Comparison of ENCODE assay signal across 28 cellular contexts in the genomic region with DNA sequence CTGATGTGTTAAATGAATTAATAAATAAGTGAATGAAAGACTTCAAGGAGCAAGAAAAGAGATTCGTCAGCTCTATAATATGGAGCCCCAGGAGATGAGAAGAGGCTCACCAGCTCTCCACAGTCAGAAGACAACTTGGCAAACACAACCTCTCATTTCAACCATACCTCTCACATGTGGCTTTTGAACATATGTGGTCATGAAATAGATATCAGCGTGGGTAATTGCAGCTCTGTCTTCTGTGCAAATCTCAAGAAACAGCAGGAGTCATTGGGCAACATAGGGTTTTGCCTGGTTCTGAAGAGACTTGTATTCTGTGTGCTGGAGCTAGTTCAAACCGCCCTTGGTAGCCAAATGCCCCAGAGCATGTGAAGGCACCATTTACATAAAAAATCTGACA. TPM values are rescaled to one million over a fixed set of nuclear protein-coding genes. Genes with fewer than 3 reads are reported as not detected.
"Had no signal": no experiment of that assay in that cellular context is flagged by ENCODE, and none has a peak within 500 bp of the region (broad histone marks: within the 10 kb centered on the region; RNA-seq: fewer than 3 reads in every experiment).

No MANE protein-coding gene starts in this region.

- H3K9me3 ChIP-seq: heart right ventricle, lower lobe of right lung, mucosa of descending colon, thyroid gland, upper lobe of right lung had no signal

- H3K27ac Mint-ChIP-seq: activated CD4-positive, alpha-beta T cell treated with anti-CD3 and anti-CD28 coated beads, Interleukin-2, amount 10 ng/mL, durations not matched to agents 7 days and 5 days; activated CD8-positive, alpha-beta T cell treated with anti-CD3 and anti-CD28 coated beads for 36 hours; activated naive CD4-positive, alpha-beta T cell treated with anti-CD3 and anti-CD28 coated beads, Interleukin-2, amount 10 ng/mL, durations not matched to agents 7 days and 5 days; activated naive CD8-positive, alpha-beta T cell treated with anti-CD3 and anti-CD28 coated beads, Interleukin-2, amount 50 U/mL, for 24 hours; neural progenitor cell; progenitor cell of endocrine pancreas; stimulated activated naive CD8-positive, alpha-beta T cell treated with anti-CD3 and anti-CD28 coated beads, Interleukin-15, Interleukin-2, amounts not matched to agents 100 ng/mL and 50 ng/mL, for 24 hours; T-helper 2 cell treated with Interferon-gamma antibody and Interleukin-4, amounts not matched to agents 5 μg/mL and 100 μg/mL, for 36 hours had no signal

- H3K36me3 Mint-ChIP-seq: activated naive CD4-positive, alpha-beta T cell treated with anti-CD3 and anti-CD28 coated beads, Interleukin-2, amount 10 ng/mL, durations not matched to agents 7 days and 5 days; naive B cell; neural progenitor cell; T-cell had no signal

- H3K4me3 Mint-ChIP-seq: activated CD4-positive, alpha-beta T cell treated with anti-CD3 and anti-CD28 coated beads, Interleukin-2, amount 10 ng/mL, durations not matched to agents 7 days and 5 days; activated CD8-positive, alpha-beta T cell treated with anti-CD3 and anti-CD28 coated beads for 36 hours; activated naive CD4-positive, alpha-beta T cell treated with anti-CD3 and anti-CD28 coated beads, Interleukin-2, amount 10 ng/mL, durations not matched to agents 7 days and 5 days; activated naive CD8-positive, alpha-beta T cell treated with anti-CD3 and anti-CD28 coated beads, Interleukin-2, amount 50 U/mL, for 24 hours; activated T-cell treated with anti-CD3 and anti-CD28 coated beads, Interleukin-2, amount 50 U/mL, for 4 hours; neural progenitor cell; stimulated activated naive CD8-positive, alpha-beta T cell treated with anti-CD3 and anti-CD28 coated beads, Interleukin-15, Interleukin-2, amounts not matched to agents 100 ng/mL and 50 ng/mL, for 24 hours; T-cell; T-helper 2 cell treated with Interferon-gamma antibody and Interleukin-4, amounts not matched to agents 5 μg/mL and 100 μg/mL, for 36 hours had no signal

- H3K4me2 ChIP-seq: neural progenitor cell had no signal

- H3K4me3 ChIP-seq: cardiac muscle cell, heart right ventricle, lower lobe of right lung, mucosa of descending colon, neural progenitor cell, thyroid gland, upper lobe of right lung had no signal

- H3K4me1 ChIP-seq: lower lobe of right lung, neural progenitor cell, thyroid gland had no signal

- H3K27ac ChIP-seq: cardiac muscle cell, epithelial cell of prostate, lower lobe of right lung, neural progenitor cell, thyroid gland, upper lobe of right lung, WERI-Rb-1 had no signal

- ATAC-seq: activated CD8-positive, alpha-beta T cell treated with anti-CD3 and anti-CD28 coated beads for 36 hours; activated naive CD8-positive, alpha-beta T cell treated with anti-CD3 and anti-CD28 coated beads, Interleukin-2, amount 50 U/mL, for 24 hours; activated T-cell treated with anti-CD3 and anti-CD28 coated beads, Interleukin-2, amount 50 U/mL, for 4 hours; lower lobe of right lung; T-cell had no signal

- H3K4me1 Mint-ChIP-seq: neural progenitor cell had no signal

- H3K27me3 Mint-ChIP-seq: activated CD8-positive, alpha-beta T cell treated with anti-CD3 and anti-CD28 coated beads for 36 hours; naive B cell; T-cell had no signal

- H3K9me3 Mint-ChIP-seq: activated CD4-positive, alpha-beta T cell treated with anti-CD3 and anti-CD28 coated beads, Interleukin-2, amount 10 ng/mL, durations not matched to agents 7 days and 5 days; activated CD8-positive, alpha-beta T cell treated with anti-CD3 and anti-CD28 coated beads for 36 hours; activated naive CD4-positive, alpha-beta T cell treated with anti-CD3 and anti-CD28 coated beads, Interleukin-2, amount 10 ng/mL, durations not matched to agents 7 days and 5 days; activated naive CD8-positive, alpha-beta T cell treated with anti-CD3 and anti-CD28 coated beads, Interleukin-2, amount 50 U/mL, for 24 hours; activated T-cell treated with anti-CD3 and anti-CD28 coated beads, Interleukin-2, amount 50 U/mL, for 4 hours; naive B cell; neural progenitor cell; stimulated activated naive CD8-positive, alpha-beta T cell treated with anti-CD3 and anti-CD28 coated beads, Interleukin-15, Interleukin-2, amounts not matched to agents 100 ng/mL and 50 ng/mL, for 24 hours; T-cell; T-helper 2 cell treated with Interferon-gamma antibody and Interleukin-4, amounts not matched to agents 5 μg/mL and 100 μg/mL, for 36 hours had no signal

- H3K27me3 ChIP-seq: cardiac muscle cell, heart right ventricle, neural progenitor cell, thyroid gland, upper lobe of right lung had no signal

- H3K36me3 ChIP-seq: cardiac muscle cell, heart right ventricle, lower lobe of right lung, neural progenitor cell, thyroid gland, upper lobe of right lung, WERI-Rb-1 had no signal

- DNase-seq: activated CD4-positive, alpha-beta T cell treated with anti-CD3 and anti-CD28 coated beads, Interleukin-2, amount 10 ng/mL, durations not matched to agents 7 days and 5 days; activated CD4-positive, CD25-positive, alpha-beta regulatory T cell treated with anti-CD3 and anti-CD28 coated beads, Interleukin-2, amount 50 U/mL, for 72 hours; activated CD8-positive, alpha-beta T cell treated with anti-CD3 and anti-CD28 coated beads for 36 hours; activated naive CD4-positive, alpha-beta T cell treated with anti-CD3 and anti-CD28 coated beads, Interleukin-2, amount 10 ng/mL, durations not matched to agents 7 days and 5 days; activated naive CD8-positive, alpha-beta T cell treated with anti-CD3 and anti-CD28 coated beads, Interleukin-2, amount 50 U/mL, for 24 hours; activated T-cell treated with anti-CD3 and anti-CD28 coated beads, Interleukin-2, amount 50 U/mL, for 4 hours; heart right ventricle; kidney; lower lobe of right lung; mesendoderm; mucosa of descending colon; naive B cell; retina; stimulated activated CD4-positive, alpha-beta T cell treated with anti-CD3 and anti-CD28 coated beads, Interleukin-4, amount 100 ng/mL, for 1 hour; substantia nigra; T-cell; thyroid gland; upper lobe of right lung; WERI-Rb-1 had no signal

- H3K9ac ChIP-seq: neural progenitor cell had no signal

RNA-seq across cellular contexts. Expression of gene CX3CR1, which starts 8.5 kb away (rescaled TPM):
- total RNA-seq: dermis microvascular lymphatic vessel endothelial cell, fibroblast of villous mesenchyme, osteocyte, progenitor cell of endocrine pancreas had no signal

RNA-seq across cellular contexts. Expression of gene CCR8, which starts 58.1 kb away (rescaled TPM):
- total RNA-seq: cardiac muscle cell, dermis microvascular lymphatic vessel endothelial cell, fibroblast of villous mesenchyme, heart right ventricle, lower lobe of right lung, osteocyte, progenitor cell of endocrine pancreas, thyroid gland, upper lobe of right lung had no signal
- polyA plus RNA-seq: cardiac muscle cell, heart right ventricle had no signal
